ENCODE assay signal across 1 cellular context in genomic region chr3:10738688-10739372, GRCh38.
TF ChIP-seq lines count a peak whose summit lies in the region.

No MANE protein-coding gene starts in this region.

TF ChIP-seq in HepG2, 621 proteins besides CTCF, POLR2A, EP300 and RAD21 (continued from another document and continues in another):
- TF ChIP-seq THAP9 (CRISPR knock-in tag; IDR thresholded peaks at IDR 0.05; ENCODE audit: borderline replicate concordance) (no peak), ZBTB7B (CRISPR knock-in tag; IDR thresholded peaks at IDR 0.05) (0 out of 2 replicates have a peak, but pooled peaks have one; percentile 26), THAP11 (CRISPR knock-in tag; IDR thresholded peaks at IDR 0.05) (0 out of 2 replicates have a peak, but pooled peaks have one; percentile 19), ZNF337 (CRISPR knock-in tag; IDR thresholded peaks at IDR 0.05; ENCODE audit: borderline replicate concordance, low read depth) (no peak), ZNF564 (CRISPR knock-in tag; IDR thresholded peaks at IDR 0.05) (no peak), RELA (CRISPR knock-in tag; IDR thresholded peaks at IDR 0.05) (no peak), TAF1 (CRISPR knock-in tag; IDR thresholded peaks at IDR 0.05) (no peak), ZNF121 (CRISPR knock-in tag; IDR thresholded peaks at IDR 0.05) (no peak), ZNF660 (CRISPR knock-in tag; IDR thresholded peaks at IDR 0.05; ENCODE audit: borderline replicate concordance, low read depth) (no peak), KDM2A (CRISPR knock-in tag; IDR thresholded peaks at IDR 0.05; ENCODE audit: borderline replicate concordance, low read depth) (peak; percentile 39; the same call in 1 of the 2 replicates), SOX13 (IDR thresholded peaks at IDR 0.05) (no peak), SOX13 (CRISPR knock-in tag; conservative IDR thresholded peaks at IDR 0.05 in 1 of 2, IDR thresholded peaks at IDR 0.05 in 1 of 2) (no peak), ZNF572 (CRISPR knock-in tag; IDR thresholded peaks at IDR 0.05) (0 out of 2 replicates have a peak, but pooled peaks have one; percentile 28), ZNF354B (CRISPR knock-in tag; IDR thresholded peaks at IDR 0.05) (no peak), ZFP91 (CRISPR knock-in tag; IDR thresholded peaks at IDR 0.05; ENCODE audit: borderline replicate concordance) (peak; percentile 59; the same call in 1 of the 2 replicates), ZNF598 (CRISPR knock-in tag; IDR thresholded peaks at IDR 0.05; ENCODE audit: borderline replicate concordance) (no peak), HMGXB4 (CRISPR knock-in tag; IDR thresholded peaks at IDR 0.05; ENCODE audit: borderline replicate concordance in 1 of 2, low read depth in 1 of 2) (peak; percentile 73 to 79; a peak in 3 of 4 replicates), ZNF549 (CRISPR knock-in tag; IDR thresholded peaks at IDR 0.05) (no peak), ATAD3A (CRISPR knock-in tag; IDR thresholded peaks at IDR 0.05) (no peak), PCBP2 (optimal IDR thresholded peaks at IDR 0.05; ENCODE audit: low read depth, low read length, poor library complexity, severe bottlenecking) (no peak), ZBTB44 (CRISPR knock-in tag; IDR thresholded peaks at IDR 0.05) (no peak), PHB2 (IDR thresholded peaks at IDR 0.05; ENCODE audit: partially characterized antibody) (no peak), JDP2 (CRISPR knock-in tag; IDR thresholded peaks at IDR 0.05; ENCODE audit: borderline replicate concordance) (no peak), XRCC5 (optimal IDR thresholded peaks at IDR 0.05; ENCODE audit: low read length) (peak; percentile 48), THRA (CRISPR knock-in tag; IDR thresholded peaks at IDR 0.05; ENCODE audit: borderline replicate concordance) (no peak), CERS6 (CRISPR knock-in tag; IDR thresholded peaks at IDR 0.05) (no peak), HMGXB3 (CRISPR knock-in tag; IDR thresholded peaks at IDR 0.05; ENCODE audit: borderline replicate concordance) (no peak), ZNF777 (CRISPR knock-in tag; IDR thresholded peaks at IDR 0.05) (no peak), ZNF567 (CRISPR knock-in tag; IDR thresholded peaks at IDR 0.05; ENCODE audit: borderline replicate concordance) (no peak), PHF8 (CRISPR knock-in tag; IDR thresholded peaks at IDR 0.05) (peak; percentile 31; the same call in 1 of the 2 replicates), KMT2B (CRISPR knock-in tag; IDR thresholded peaks at IDR 0.05) (no peak), FOXJ3 (CRISPR knock-in tag; IDR thresholded peaks at IDR 0.05; ENCODE audit: borderline replicate concordance) (no peak), ZFP41 (CRISPR knock-in tag; IDR thresholded peaks at IDR 0.05; ENCODE audit: borderline replicate concordance) (no peak), ZNF720 (CRISPR knock-in tag; IDR thresholded peaks at IDR 0.05) (no peak), FOXA3 (CRISPR knock-in tag; IDR thresholded peaks at IDR 0.05) (no peak), KDM5B (CRISPR knock-in tag; IDR thresholded peaks at IDR 0.05; ENCODE audit: borderline replicate concordance) (peak; percentile 32; the same call in 1 of the 2 replicates), NFKB2 (CRISPR knock-in tag; IDR thresholded peaks at IDR 0.05; ENCODE audit: borderline replicate concordance) (no peak), U2AF2 (IDR thresholded peaks at IDR 0.05; ENCODE audit: low read depth, low read length) (no peak), ZNF597 (CRISPR knock-in tag; IDR thresholded peaks at IDR 0.05) (no peak), ZNF746 (CRISPR knock-in tag; IDR thresholded peaks at IDR 0.05) (no peak), ZNF124 (CRISPR knock-in tag; IDR thresholded peaks at IDR 0.05) (no peak), HNF1B (CRISPR knock-in tag; IDR thresholded peaks at IDR 0.05) (peak; percentile 33; the same call in 1 of the 2 replicates), HOMEZ (CRISPR knock-in tag; IDR thresholded peaks at IDR 0.05; ENCODE audit: low read depth) (no peak), SUZ12 (IDR thresholded peaks at IDR 0.05; ENCODE audit: low read depth, low read length) (no peak), ETV5 (CRISPR knock-in tag; IDR thresholded peaks at IDR 0.05; ENCODE audit: borderline replicate concordance) (peak; percentile 46), YEATS4 (CRISPR knock-in tag; IDR thresholded peaks at IDR 0.05; ENCODE audit: borderline replicate concordance) (no peak)
